ENCODE assay signal across 11 cellular contexts in the genomic region with DNA sequence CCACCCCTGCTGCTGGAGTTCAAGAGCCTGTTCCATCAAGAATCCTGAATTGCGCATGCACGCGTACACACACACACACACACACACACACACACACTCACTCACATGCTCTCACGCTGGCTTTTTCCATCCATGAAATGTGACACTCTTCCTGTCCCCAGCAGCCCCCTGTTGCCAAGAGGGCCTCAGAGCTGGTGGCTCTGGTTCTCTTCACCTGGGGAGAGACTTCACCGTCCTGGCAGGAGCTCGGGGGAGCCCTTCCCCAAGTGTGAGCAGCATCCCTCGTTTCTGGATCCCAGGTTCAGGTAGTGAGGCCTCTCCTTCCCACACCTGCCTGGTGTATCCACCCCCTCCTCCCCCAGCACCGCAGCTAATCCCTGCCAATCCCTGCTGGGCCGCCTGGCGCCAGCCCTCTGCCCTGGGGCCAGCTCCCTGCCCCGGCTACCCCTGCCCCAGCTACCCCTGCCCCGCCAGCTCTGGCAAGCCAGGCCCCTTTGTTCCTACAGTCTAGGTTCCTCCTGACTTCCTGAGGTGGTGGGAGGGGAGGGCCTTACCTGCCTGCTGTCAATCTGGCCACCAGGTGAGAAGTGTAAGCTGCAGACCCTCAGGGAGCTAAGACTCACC. TPM values are rescaled to one million over a fixed set of nuclear protein-coding genes. Genes with fewer than 3 reads are reported as not detected.
DNase-seq lines count a peak whose midpoint lies in the region; ATAC-seq and TF ChIP-seq lines count a peak whose summit lies in the region.
"Had no signal": no experiment of that assay in that cellular context is flagged by ENCODE, and none has a peak within 500 bp of the region (broad histone marks: within the 10 kb centered on the region; RNA-seq: fewer than 3 reads in every experiment).

No MANE protein-coding gene starts in this region.

- TF ChIP-seq CTCF in cardiac muscle cell (IDR thresholded peaks at IDR 0.05; ENCODE audit: low read depth, low read length) (no peak), hepatocyte (IDR thresholded peaks at IDR 0.05; ENCODE audit: poor library complexity) (no peak), thyroid gland (IDR thresholded peaks at IDR 0.05) (no peak)

- H2AFZ ChIP-seq in hepatocyte, result no peak overlapping the region

- H3K9me2 ChIP-seq in hepatocyte (replicated peaks; ENCODE audit: insufficient read depth), result no peaks in the 10 kb centered on the region

- peaks cover 16% of the 10 kb centered on the region for H3K4me1 ChIP-seq in cardiac muscle cell (ENCODE audit: low read depth)
- peaks cover 18% of the 10 kb centered on the region for H3K4me1 ChIP-seq in hepatocyte (ENCODE audit: insufficient read depth)
- H3K4me1 ChIP-seq in thyroid gland, result peaks cover 6 to 14% of the 10 kb centered on the region in 2 donors

- no peaks in the 10 kb centered on the region for H3K36me3 ChIP-seq in cardiac muscle cell
- H3K36me3 ChIP-seq in hepatocyte (replicated peaks; ENCODE audit: insufficient read depth, low read depth), result no peaks in the 10 kb centered on the region
- H3K36me3 ChIP-seq in thyroid gland, result no peaks in the 10 kb centered on the region

- no peaks in the 10 kb centered on the region for H3K27me3 ChIP-seq in cardiac muscle cell
- H3K27me3 ChIP-seq in hepatocyte, result no peaks in the 10 kb centered on the region
- H3K27me3 ChIP-seq in thyroid gland, result no peaks in the 10 kb centered on the region

- no peaks in the 10 kb centered on the region for H3K9me3 ChIP-seq in cardiac muscle cell (ENCODE audit: low read depth)
- H3K9me3 ChIP-seq in hepatocyte (ENCODE audit: low read depth), result no peaks in the 10 kb centered on the region
- H3K9me3 ChIP-seq in thyroid gland, result no peaks in the 10 kb centered on the region

- TF ChIP-seq POLR2A in thyroid gland (IDR thresholded peaks at IDR 0.05), result peak in 1 of 2 donors; percentile 9

- 24% methylated on average over 11 of the region's 12 CpGs for WGBS in hepatocyte (ENCODE audit: low lambda C conversion rate, missing lambda C conversion rate)
- WGBS in thyroid gland, 2 donors, result 34 to 51% methylated on average over 12 of the region's 12 CpGs

- ATAC-seq in GM19035 (IDR thresholded peaks at IDR 0.05; ENCODE audit: unreplicated experiment), result no peak
- ATAC-seq: activated T-helper 17 cell treated with anti-CD3 and anti-CD28 coated beads, Interleukin-2, amount 50 U/mL, for 72 hours had no signal

- intact Hi-C loops in cardiac septum (cut with DNase I), result no loop called here
- intact Hi-C loops in thyroid gland (cut with DNase I), result no loop called here

- peak overlapping the region; percentile 95 for H3K27ac ChIP-seq in cardiac muscle cell
- peak overlapping the region; percentile 82 for H3K27ac ChIP-seq in hepatocyte
- H3K27ac ChIP-seq in thyroid gland, result peak overlapping the region in 2 of 3 donors; percentile 24 to 65

- DNase-seq in cardiac muscle cell (ENCODE audit: low read depth in 1 of 2, low spot score in 1 of 2), result peak in 1 of 2 donors; percentile 88
- no peak for DNase-seq in cardiac septum (ENCODE audit: low spot score)
- peak; percentile 87 for DNase-seq in NCI-H510A (lab: John Stamatoyannopoulos, UW)
- peak; percentile 73 for DNase-seq in hepatocyte (ENCODE audit: low spot score)
- DNase-seq in thyroid gland, result peak; percentile 78 to 79
- DNase-seq in AML-193 (lab: John Stamatoyannopoulos, UW), result no peak
- no peak for DNase-seq in 8988T
- DNase-seq: activated CD4-positive, alpha-beta T cell treated with anti-CD3 and anti-CD28 coated beads for 1 hour; foreskin fibroblast had no signal

- H3K4me2 ChIP-seq in hepatocyte, result peak overlapping the region; percentile 51

- H3K79me2 ChIP-seq in hepatocyte, result peaks cover 4% of the 10 kb centered on the region

- no peaks in the 10 kb centered on the region for H4K20me1 ChIP-seq in hepatocyte (ENCODE audit: insufficient read depth, poor library complexity, severe bottlenecking)

- H3K4me3 ChIP-seq in cardiac muscle cell (no peak overlapping the region), hepatocyte (no peak overlapping the region), thyroid gland (replicated peaks in 1 of 3) (no peak overlapping the region)

RNA-seq across cellular contexts. Expression of a gene that starts 10.0 kb away (rescaled TPM):
- total RNA-seq in cardiac muscle cell (158 and 185 TPM in 2 replicates), cardiac septum (52.6 TPM), hepatocyte (153 and 184 TPM in 2 replicates), thyroid gland (100 to 1,000 TPM in 1 of 4 donors, 10 to 100 TPM in 3; 64.4 to 107 (median 80.8) TPM)
- polyA plus RNA-seq in cardiac muscle cell (149 and 167 TPM in 2 replicates), hepatocyte (195 and 200 TPM in 2 replicates)

RNA-seq across cellular contexts. Expression of a gene that starts 18.2 kb away (rescaled TPM):
- total RNA-seq in cardiac muscle cell (98.0 and 112 TPM in 2 replicates), cardiac septum (42.6 TPM), hepatocyte (63.6 and 73.1 TPM in 2 replicates), thyroid gland (10 to 100 TPM; 74.6 to 98.0 (median 84.0) TPM)
- polyA plus RNA-seq in cardiac muscle cell (100 and 115 TPM in 2 replicates), hepatocyte (85.1 and 85.5 TPM in 2 replicates)

RNA-seq across cellular contexts. Expression of a gene that starts 35.8 kb away (rescaled TPM):
- 86.7 and 89.7 TPM in 2 replicates for total RNA-seq in cardiac muscle cell
- 82.6 and 83.8 TPM in 2 replicates for polyA plus RNA-seq in cardiac muscle cell
- total RNA-seq in cardiac septum, result 619 TPM
- 45.1 and 54.3 TPM in 2 replicates for total RNA-seq in hepatocyte
- polyA plus RNA-seq in hepatocyte, result 35.1 and 43.1 TPM in 2 replicates
- total RNA-seq in thyroid gland, result 100 to 1,000 TPM in 2 of 4 donors, 10 to 100 TPM in 2; 80.0 to 131 (median 111) TPM

Comparison
In these comparisons a context has a peak if more than half of its experiments do, and no peak if none do; other contexts are left out.
1. DNase-seq: peak in NCI-H510A (single experiment), hepatocyte (single experiment) and thyroid gland (2 of 2); none in cardiac septum (single experiment), AML-193 (0 of 2) and 8988T (single experiment).
2. H3K27ac ChIP-seq: peak in every context shown above with its lines; median percentile 95 in cardiac muscle cell; 82 in hepatocyte; 44 in thyroid gland.